Comparison of ENCODE assay signal across 1 cellular context in the genomic region with DNA sequence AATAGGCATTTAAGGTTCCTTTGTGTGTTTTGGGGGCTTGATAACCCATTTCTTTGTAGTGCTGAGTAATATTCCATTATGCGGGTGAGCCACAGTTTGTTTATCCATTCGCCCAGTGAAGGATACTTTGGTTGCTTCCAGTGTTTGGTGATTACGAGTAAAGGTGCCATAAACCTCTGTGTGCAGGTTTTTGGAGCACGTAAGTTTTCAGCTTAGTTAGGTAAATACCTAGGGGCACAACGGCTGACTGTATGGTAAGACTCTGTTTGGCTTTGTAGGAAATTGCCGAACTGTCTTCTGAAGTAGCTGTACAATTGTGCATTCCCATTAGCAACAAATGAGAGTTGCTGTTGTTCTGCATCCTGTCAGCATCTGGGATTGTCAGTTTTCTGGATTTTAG.
TF ChIP-seq lines count a peak whose summit lies in the region.

No MANE protein-coding gene starts in this region.

TF ChIP-seq in HepG2, 621 proteins besides CTCF, POLR2A, EP300 and RAD21:
- TF ChIP-seq ELF3 (CRISPR knock-in tag; IDR thresholded peaks at IDR 0.05) (no peak), ZNF7 (CRISPR knock-in tag; IDR thresholded peaks at IDR 0.05) (peak; percentile 89), ZNF75D (CRISPR knock-in tag; IDR thresholded peaks at IDR 0.05; ENCODE audit: borderline replicate concordance) (no peak), MED1 (CRISPR knock-in tag; IDR thresholded peaks at IDR 0.05) (no peak), SNAI1 (CRISPR knock-in tag; IDR thresholded peaks at IDR 0.05; ENCODE audit: borderline replicate concordance) (no peak), TEAD2 (CRISPR knock-in tag; IDR thresholded peaks at IDR 0.05) (no peak), SOX13 (IDR thresholded peaks at IDR 0.05) (no peak), SOX13 (CRISPR knock-in tag; conservative IDR thresholded peaks at IDR 0.05 in 1 of 2, IDR thresholded peaks at IDR 0.05 in 1 of 2) (no peak), GZF1 (CRISPR knock-in tag; IDR thresholded peaks at IDR 0.05) (peak; percentile 96), MEF2D (CRISPR knock-in tag; IDR thresholded peaks at IDR 0.05) (no peak), FOXK1 (CRISPR knock-in tag; IDR thresholded peaks at IDR 0.05; ENCODE audit: borderline replicate concordance, low read depth) (no peak)
- TF ChIP-seq, protein P1, sequence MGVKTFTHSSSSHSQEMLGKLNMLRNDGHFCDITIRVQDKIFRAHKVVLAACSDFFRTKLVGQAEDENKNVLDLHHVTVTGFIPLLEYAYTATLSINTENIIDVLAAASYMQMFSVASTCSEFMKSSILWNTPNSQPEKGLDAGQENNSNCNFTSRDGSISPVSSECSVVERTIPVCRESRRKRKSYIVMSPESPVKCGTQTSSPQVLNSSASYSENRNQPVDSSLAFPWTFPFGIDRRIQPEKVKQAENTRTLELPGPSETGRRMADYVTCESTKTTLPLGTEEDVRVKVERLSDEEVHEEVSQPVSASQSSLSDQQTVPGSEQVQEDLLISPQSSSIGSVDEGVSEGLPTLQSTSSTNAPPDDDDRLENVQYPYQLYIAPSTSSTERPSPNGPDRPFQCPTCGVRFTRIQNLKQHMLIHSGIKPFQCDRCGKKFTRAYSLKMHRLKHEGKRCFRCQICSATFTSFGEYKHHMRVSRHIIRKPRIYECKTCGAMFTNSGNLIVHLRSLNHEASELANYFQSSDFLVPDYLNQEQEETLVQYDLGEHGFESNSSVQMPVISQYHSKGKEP (CRISPR knock-in tag; IDR thresholded peaks at IDR 0.05) = no peak
- TF ChIP-seq, protein P2, sequence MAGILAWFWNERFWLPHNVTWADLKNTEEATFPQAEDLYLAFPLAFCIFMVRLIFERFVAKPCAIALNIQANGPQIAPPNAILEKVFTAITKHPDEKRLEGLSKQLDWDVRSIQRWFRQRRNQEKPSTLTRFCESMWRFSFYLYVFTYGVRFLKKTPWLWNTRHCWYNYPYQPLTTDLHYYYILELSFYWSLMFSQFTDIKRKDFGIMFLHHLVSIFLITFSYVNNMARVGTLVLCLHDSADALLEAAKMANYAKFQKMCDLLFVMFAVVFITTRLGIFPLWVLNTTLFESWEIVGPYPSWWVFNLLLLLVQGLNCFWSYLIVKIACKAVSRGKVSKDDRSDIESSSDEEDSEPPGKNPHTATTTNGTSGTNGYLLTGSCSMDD (CRISPR knock-in tag; IDR thresholded peaks at IDR 0.05) = no peak
- TF ChIP-seq, protein P3, sequence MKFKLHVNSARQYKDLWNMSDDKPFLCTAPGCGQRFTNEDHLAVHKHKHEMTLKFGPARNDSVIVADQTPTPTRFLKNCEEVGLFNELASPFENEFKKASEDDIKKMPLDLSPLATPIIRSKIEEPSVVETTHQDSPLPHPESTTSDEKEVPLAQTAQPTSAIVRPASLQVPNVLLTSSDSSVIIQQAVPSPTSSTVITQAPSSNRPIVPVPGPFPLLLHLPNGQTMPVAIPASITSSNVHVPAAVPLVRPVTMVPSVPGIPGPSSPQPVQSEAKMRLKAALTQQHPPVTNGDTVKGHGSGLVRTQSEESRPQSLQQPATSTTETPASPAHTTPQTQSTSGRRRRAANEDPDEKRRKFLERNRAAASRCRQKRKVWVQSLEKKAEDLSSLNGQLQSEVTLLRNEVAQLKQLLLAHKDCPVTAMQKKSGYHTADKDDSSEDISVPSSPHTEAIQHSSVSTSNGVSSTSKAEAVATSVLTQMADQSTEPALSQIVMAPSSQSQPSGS (CRISPR knock-in tag; IDR thresholded peaks at IDR 0.05) = no peak
TF ChIP-seq in HepG2: peak in this region for 2.
